Comparison of ENCODE assay signal across 8 cellular contexts in the genomic region with DNA sequence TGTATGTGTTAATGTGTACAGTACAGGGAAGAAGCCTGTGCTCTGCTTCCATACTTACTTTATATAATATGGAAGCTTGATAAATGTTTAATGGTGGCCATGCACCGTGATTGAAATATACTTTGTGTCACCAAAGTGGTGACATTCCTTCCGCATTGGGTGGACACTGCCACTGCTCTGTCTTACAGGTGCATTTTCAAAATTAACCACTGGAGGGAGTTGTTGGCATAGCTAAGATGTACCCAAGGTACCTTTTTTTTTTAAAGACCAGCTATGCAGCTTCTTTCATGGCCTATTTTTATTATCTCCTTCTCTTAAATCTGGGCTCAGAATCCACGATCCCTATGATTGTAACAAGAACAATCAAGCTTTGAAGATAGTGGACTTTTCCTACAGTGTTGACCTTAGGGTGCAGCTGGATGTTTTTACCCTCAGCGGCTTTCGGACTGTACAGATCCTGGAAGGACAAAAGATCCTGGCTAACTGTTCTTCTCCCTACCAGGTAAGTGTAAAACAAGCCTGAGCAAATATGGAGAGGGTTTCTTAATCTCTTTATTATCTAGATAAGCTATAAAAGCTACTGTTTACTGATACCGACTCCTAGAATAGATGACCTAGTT. TPM values are rescaled to one million over a fixed set of nuclear protein-coding genes. Genes with fewer than 3 reads are reported as not detected.
DNase-seq lines count a peak whose midpoint lies in the region; TF ChIP-seq lines count a peak whose summit lies in the region.

No MANE protein-coding gene starts in this region.

- H3K27me3 ChIP-seq in neuron (ENCODE audit: insufficient read depth, low read length), result no peaks in the 10 kb centered on the region

- DNase-seq in Daoy (ENCODE audit: low read depth) (peak; percentile 53), NCI-H345 treated with DMSO at 0.1 percent for 48 hours (lab: John Stamatoyannopoulos, UW; ENCODE audit: unreplicated experiment) (peak; percentile 16), fibroblast of villous mesenchyme (ENCODE audit: low read depth) (peak; percentile 77), occipital lobe (lab: John Stamatoyannopoulos, UW) (no peak), T1000 (lab: John Stamatoyannopoulos, UW) (no peak)
- DNase-seq in activated CD4-positive, alpha-beta T cell treated with anti-CD3 and anti-CD28 coated beads, Interleukin-2, amount 50 U/mL, for 48 hours, result peak; percentile 15 to 21

- H3K4me3 ChIP-seq in HEK293 (ENCODE audit: low read depth, low read length) (no peak overlapping the region), fibroblast of villous mesenchyme (ENCODE audit: low read depth, low read length) (no peak overlapping the region), neuron (ENCODE audit: low read length) (no peak overlapping the region)

- no peak overlapping the region for H3K27ac ChIP-seq in HEK293 (ENCODE audit: extremely low read depth, low read depth, low read length)

- H3K4me1 ChIP-seq in HEK293 (ENCODE audit: control insufficient read depth, insufficient read depth, low read length), result no peaks in the 10 kb centered on the region
- no peaks in the 10 kb centered on the region for H3K4me1 ChIP-seq in neuron (ENCODE audit: insufficient read depth, low read length)

- CTCF ChIA-PET in HEK293 (lab: Yijun Ruan, JAX), result interaction anchor here (0.5 to 7.5 kb wide), 41 partner anchors 9 to 1513 kb away, joined by 3 to 210 read pairs (median 4); a partner anchor contains a TSS

- POLR2A ChIA-PET in HEK293 (lab: Yijun Ruan, JAX), result interaction anchor here (1.0 to 1.2 kb wide), 2 partner anchors 57 to 110 kb away, joined by 7 to 9 read pairs; no protein-coding TSS in a partner anchor

- no peaks in the 10 kb centered on the region for H3K9me3 ChIP-seq in HEK293 (ENCODE audit: control insufficient read depth, insufficient read depth, low read depth, low read length)
- no peaks in the 10 kb centered on the region for H3K9me3 ChIP-seq in neuron (ENCODE audit: low read length)

- H3K36me3 ChIP-seq in HEK293 (ENCODE audit: control insufficient read depth in 2 of 2, insufficient read depth in 1 of 2, low read length in 2 of 2), result peaks cover 35 to 78% of the 10 kb centered on the region in 2 experiments
- H3K36me3 ChIP-seq in neuron (ENCODE audit: insufficient read depth, low read length), result peaks cover 73% of the 10 kb centered on the region

- TF ChIP-seq CTCF in HEK293 (tag by site-specific recombination; IDR thresholded peaks at IDR 0.05) (no peak), fibroblast of villous mesenchyme (IDR thresholded peaks at IDR 0.05; ENCODE audit: insufficient read depth, low read depth, low read length) (peak; percentile 79)

- H2AFZ ChIP-seq in neuron (ENCODE audit: low read depth, low read length), result peak overlapping the region; percentile 32

TF ChIP-seq in HEK293, 187 proteins besides CTCF, POLR2A, EP300 and RAD21:
- TF ChIP-seq ZNF654 (tag by site-specific recombination; IDR thresholded peaks at IDR 0.05; ENCODE audit: low read depth) (peak; percentile 75), ZFHX2 (tag by site-specific recombination; conservative IDR thresholded peaks at IDR 0.05) (no peak), ZNF560 (tag by site-specific recombination; IDR thresholded peaks at IDR 0.05; ENCODE audit: borderline replicate concordance) (no peak), ZNF2 (tag by site-specific recombination; IDR thresholded peaks at IDR 0.05) (peak; percentile 59; the same call in 1 of the 2 replicates), ZNF133 (tag by site-specific recombination; IDR thresholded peaks at IDR 0.05) (no peak), ZNF596 (tag by site-specific recombination; IDR thresholded peaks at IDR 0.05) (no peak)
- TF ChIP-seq, protein P1, sequence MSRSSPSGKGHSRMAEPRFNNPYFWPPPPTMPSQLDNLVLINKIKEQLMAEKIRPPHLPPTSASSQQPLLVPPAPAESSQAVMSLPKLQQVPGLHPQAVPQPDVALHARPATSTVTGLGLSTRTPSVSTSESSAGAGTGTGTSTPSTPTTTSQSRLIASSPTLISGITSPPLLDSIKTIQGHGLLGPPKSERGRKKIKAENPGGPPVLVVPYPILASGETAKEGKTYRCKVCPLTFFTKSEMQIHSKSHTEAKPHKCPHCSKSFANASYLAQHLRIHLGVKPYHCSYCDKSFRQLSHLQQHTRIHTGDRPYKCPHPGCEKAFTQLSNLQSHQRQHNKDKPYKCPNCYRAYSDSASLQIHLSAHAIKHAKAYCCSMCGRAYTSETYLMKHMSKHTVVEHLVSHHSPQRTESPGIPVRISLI (tag by site-specific recombination; IDR thresholded peaks at IDR 0.05), result peak; percentile 52; the same call in 1 of the 2 replicates

RNA-seq across cellular contexts. Expression of a gene that starts 21.6 kb away (rescaled TPM):
- 0.12 and 0.57 TPM in 2 replicates for total RNA-seq in Daoy (2014; rRNA removed; shearing (Covaris generic))
- total RNA-seq in fibroblast of villous mesenchyme, result under 0.01 TPM in 2 replicates
- total RNA-seq in occipital lobe, result 11.2 TPM

RNA-seq across cellular contexts. Expression of a gene that starts 56.4 kb away (rescaled TPM):
- 90.3 and 108 TPM in 2 replicates for total RNA-seq in Daoy (2014; rRNA removed; shearing (Covaris generic))
- total RNA-seq in fibroblast of villous mesenchyme (13.9 and 19.9 TPM in 2 replicates), occipital lobe (6.6 TPM)

Comparison
In these comparisons a context has a peak if more than half of its experiments do, and no peak if none do; other contexts are left out.
1. DNase-seq: peak in Daoy (single experiment), NCI-H345 treated with DMSO at 0.1 percent for 48 hours (single experiment), activated CD4-positive, alpha-beta T cell treated with anti-CD3 and anti-CD28 coated beads, Interleukin-2, amount 50 U/mL, for 48 hours (2 of 2) and fibroblast of villous mesenchyme (single experiment); none in occipital lobe (single experiment) and T1000 (single experiment).